In the genomic region with DNA sequence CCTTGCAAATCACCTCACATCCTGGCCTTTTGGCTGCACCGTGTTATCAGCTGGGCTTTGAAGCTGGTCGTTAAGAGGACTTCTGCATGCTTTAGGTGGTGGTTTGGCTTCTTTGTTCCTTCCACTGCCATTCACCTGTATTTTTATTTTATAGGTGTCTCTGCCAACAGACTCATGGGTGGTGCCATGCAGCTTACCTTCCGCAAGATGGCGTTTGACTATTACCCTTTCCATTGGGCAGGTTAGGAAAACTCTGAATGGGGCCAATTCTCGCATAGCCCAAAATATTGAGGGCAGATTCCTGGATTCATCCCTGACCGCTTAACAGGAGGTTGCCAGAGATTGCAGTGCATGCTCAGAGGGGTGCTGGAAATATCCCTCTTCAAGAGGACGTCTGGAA, we compare ENCODE assay signal across 19 cellular contexts.
"Had no signal": no experiment of that assay in that cellular context is flagged by ENCODE, and none has a peak within 500 bp of the region (broad histone marks: within the 10 kb centered on the region; RNA-seq: fewer than 3 reads in every experiment).

No MANE protein-coding gene starts in this region.

- H3K27me3 Mint-ChIP-seq: activated CD4-positive, alpha-beta memory T cell treated with anti-CD3 and anti-CD28 coated beads, Interleukin-2, amount 10 ng/mL, durations not matched to agents 7 days and 5 days; activated CD4-positive, alpha-beta T cell treated with anti-CD3 and anti-CD28 coated beads for 36 hours; activated naive CD4-positive, alpha-beta T cell treated with anti-CD3 and anti-CD28 coated beads, Interleukin-2, amount 10 ng/mL, durations not matched to agents 7 days and 5 days; activated T-cell treated with anti-CD3 and anti-CD28 coated beads, Interleukin-2, amount 50 U/mL, for 24 hours; stimulated activated naive CD8-positive, alpha-beta T cell treated with anti-CD3 and anti-CD28 coated beads, Interleukin-15, amount 100 ng/mL, for 72 hours had no signal

- H3K9me3 Mint-ChIP-seq: activated CD4-positive, alpha-beta memory T cell treated with anti-CD3 and anti-CD28 coated beads, Interleukin-2, amount 10 ng/mL, durations not matched to agents 7 days and 5 days; activated naive CD4-positive, alpha-beta T cell treated with anti-CD3 and anti-CD28 coated beads, Interleukin-2, amount 10 ng/mL, durations not matched to agents 7 days and 5 days; activated T-cell treated with anti-CD3 and anti-CD28 coated beads, Interleukin-2, amount 50 U/mL, for 24 hours; mesothelial cell of epicardium; nephron progenitor cell; stimulated activated naive CD8-positive, alpha-beta T cell treated with anti-CD3 and anti-CD28 coated beads, Interleukin-15, amount 100 ng/mL, for 72 hours had no signal

- H3K4me3 ChIP-seq: cardiac muscle cell, dorsolateral prefrontal cortex, esophagus muscularis mucosa, lower lobe of right lung, psoas muscle, spleen, upper lobe of left lung had no signal

- H3K4me1 Mint-ChIP-seq: activated CD4-positive, alpha-beta memory T cell treated with anti-CD3 and anti-CD28 coated beads, Interleukin-2, amount 10 ng/mL, durations not matched to agents 7 days and 5 days; activated CD4-positive, alpha-beta T cell treated with anti-CD3 and anti-CD28 coated beads for 36 hours; activated naive CD4-positive, alpha-beta T cell treated with anti-CD3 and anti-CD28 coated beads, Interleukin-2, amount 10 ng/mL, durations not matched to agents 7 days and 5 days; mesothelial cell of epicardium; nephron progenitor cell; stimulated activated naive CD8-positive, alpha-beta T cell treated with anti-CD3 and anti-CD28 coated beads, Interleukin-15, amount 100 ng/mL, for 72 hours had no signal

- FAIRE-seq: astrocyte had no signal

- H3K27ac Mint-ChIP-seq: activated CD4-positive, alpha-beta memory T cell treated with anti-CD3 and anti-CD28 coated beads, Interleukin-2, amount 10 ng/mL, durations not matched to agents 7 days and 5 days; activated CD4-positive, alpha-beta T cell treated with anti-CD3 and anti-CD28 coated beads for 36 hours; activated naive CD4-positive, alpha-beta T cell treated with anti-CD3 and anti-CD28 coated beads, Interleukin-2, amount 10 ng/mL, durations not matched to agents 7 days and 5 days; activated T-cell treated with anti-CD3 and anti-CD28 coated beads, Interleukin-2, amount 50 U/mL, for 24 hours; mesothelial cell of epicardium; nephron progenitor cell had no signal

- H3K9me3 ChIP-seq: esophagus muscularis mucosa, lower lobe of right lung, psoas muscle, spleen, upper lobe of left lung had no signal

- ATAC-seq: activated CD4-positive, alpha-beta T cell treated with anti-CD3 and anti-CD28 coated beads for 36 hours; left colon; lower lobe of right lung; psoas muscle; sciatic nerve; stimulated activated naive CD8-positive, alpha-beta T cell treated with anti-CD3 and anti-CD28 coated beads, Interleukin-15, amount 100 ng/mL, for 72 hours had no signal

- H3K27me3 ChIP-seq: cardiac muscle cell, dorsolateral prefrontal cortex, esophagus muscularis mucosa, spleen, upper lobe of left lung had no signal

- H3K4me3 Mint-ChIP-seq: activated CD4-positive, alpha-beta memory T cell treated with anti-CD3 and anti-CD28 coated beads, Interleukin-2, amount 10 ng/mL, durations not matched to agents 7 days and 5 days; activated CD4-positive, alpha-beta T cell treated with anti-CD3 and anti-CD28 coated beads for 36 hours; activated naive CD4-positive, alpha-beta T cell treated with anti-CD3 and anti-CD28 coated beads, Interleukin-2, amount 10 ng/mL, durations not matched to agents 7 days and 5 days; activated T-cell treated with anti-CD3 and anti-CD28 coated beads, Interleukin-2, amount 50 U/mL, for 24 hours; mesothelial cell of epicardium; nephron progenitor cell; stimulated activated naive CD8-positive, alpha-beta T cell treated with anti-CD3 and anti-CD28 coated beads, Interleukin-15, amount 100 ng/mL, for 72 hours had no signal

- H3K4me1 ChIP-seq: esophagus muscularis mucosa, lower lobe of right lung, spleen, upper lobe of left lung had no signal

- H3K27ac ChIP-seq: cardiac muscle cell, dorsolateral prefrontal cortex, esophagus muscularis mucosa, lower lobe of right lung, psoas muscle, spleen, upper lobe of left lung, WERI-Rb-1 had no signal

- DNase-seq: activated CD4-positive, alpha-beta memory T cell treated with anti-CD3 and anti-CD28 coated beads, Interleukin-2, amount 10 ng/mL, durations not matched to agents 7 days and 5 days; activated CD4-positive, alpha-beta T cell treated with anti-CD3 and anti-CD28 coated beads for 36 hours; activated naive CD4-positive, alpha-beta T cell treated with anti-CD3 and anti-CD28 coated beads, Interleukin-2, amount 10 ng/mL, durations not matched to agents 7 days and 5 days; activated T-cell treated with anti-CD3 and anti-CD28 coated beads, Interleukin-2, amount 50 U/mL, for 24 hours; dorsolateral prefrontal cortex; glutamatergic neuron; left colon; lower lobe of right lung; nephron progenitor cell; psoas muscle; spleen; stimulated activated naive CD8-positive, alpha-beta T cell treated with anti-CD3 and anti-CD28 coated beads, Interleukin-15, amount 100 ng/mL, for 72 hours; upper lobe of left lung; WERI-Rb-1 had no signal
